21 cellular contexts compared by ENCODE assay signal in the genomic region with DNA sequence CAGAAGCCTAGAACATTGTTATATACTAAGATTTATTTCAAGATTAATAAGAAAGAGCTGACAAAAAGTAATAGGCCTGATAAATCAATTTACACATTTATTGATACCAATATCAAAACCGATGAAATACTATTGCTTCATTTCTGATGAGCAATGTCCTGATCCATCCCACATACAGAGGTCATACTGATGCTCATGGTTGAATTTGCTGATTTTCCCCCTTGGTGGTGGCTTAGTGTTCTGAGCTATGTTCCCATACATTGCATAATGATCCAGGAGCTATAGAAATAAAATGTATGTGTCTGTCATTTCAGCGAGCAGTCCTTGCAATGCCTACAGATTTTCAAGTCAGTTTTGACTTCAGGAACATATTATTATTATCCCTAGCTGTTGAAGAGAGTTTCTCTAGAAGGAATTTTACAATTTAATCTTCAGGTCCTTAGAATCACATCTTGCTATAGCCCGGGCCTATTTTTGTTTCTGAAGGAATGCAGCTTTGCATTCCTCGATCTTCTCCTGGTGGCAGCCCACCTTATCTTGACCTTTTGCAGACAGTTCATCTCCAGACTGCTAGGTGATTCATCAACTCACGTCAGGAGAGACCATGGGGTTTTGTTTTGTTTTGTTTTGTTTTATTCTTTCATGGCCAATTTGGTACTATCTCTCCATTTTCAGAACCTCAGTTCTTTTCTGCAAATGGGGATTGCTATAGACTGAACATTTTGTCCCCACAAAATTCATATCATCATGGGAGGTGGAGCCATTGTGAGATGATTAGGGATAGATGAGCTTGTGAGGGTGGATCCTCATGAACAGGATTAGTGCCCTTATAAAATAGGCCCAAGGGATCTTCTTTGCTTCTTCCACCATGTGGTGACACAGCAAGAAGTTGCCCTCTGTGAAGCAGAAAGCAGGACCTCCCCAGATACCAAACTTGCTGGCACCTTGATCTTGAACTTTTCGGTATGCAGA.
DNase-seq lines count a peak whose midpoint lies in the region; ATAC-seq and TF ChIP-seq lines count a peak whose summit lies in the region.
"Had no signal": no experiment of that assay in that cellular context is flagged by ENCODE, and none has a peak within 500 bp of the region (broad histone marks: within the 10 kb centered on the region; RNA-seq: fewer than 3 reads in every experiment).

No MANE protein-coding gene starts in this region.

- no peaks in the 10 kb centered on the region for H3K9me3 ChIP-seq in SJSA1 (replicated peaks)
- H3K9me3 ChIP-seq: testis had no signal

- H3K36me3 ChIP-seq in SJSA1 = no peaks in the 10 kb centered on the region

- H3K4me1 ChIP-seq in SJSA1 (replicated peaks) = peaks cover 23% of the 10 kb centered on the region
- H3K4me1 ChIP-seq: testis had no signal

- H3K4me3 ChIP-seq in SJSA1 (no peak overlapping the region), fibroblast of the aortic adventitia (ENCODE audit: low read depth, low read length) (no peak overlapping the region), skeletal muscle cell (ENCODE audit: low read depth, low read length) (no peak overlapping the region)
- H3K4me3 ChIP-seq: testis had no signal

- no peak for ATAC-seq in GM21825 (IDR thresholded peaks at IDR 0.05; ENCODE audit: unreplicated experiment)
- ATAC-seq: activated T-helper 17 cell treated with anti-CD3 and anti-CD28 coated beads, Interleukin-2, amount 50 U/mL, for 72 hours; left ventricle myocardium superior; Panc1; stimulated activated memory B cell treated with anti-CD40 and anti-IgM and Interleukin-4, amounts not matched to agents 10 μg/mL and 1 μg/mL and 100 μg/mL, for 72 hours had no signal

- DNase-seq in ELR (ENCODE audit: low read depth) = peak; percentile 19
- DNase-seq in SJSA1 (ENCODE audit: low read depth in 1 of 2, low spot score in 2 of 2) = peak in 1 of 2 experiments; percentile 29
- DNase-seq in fibroblast of the aortic adventitia (ENCODE audit: low read depth) = peak; percentile 28
- peak; percentile 56 for DNase-seq in skeletal muscle cell (ENCODE audit: low read depth)
- no peak for DNase-seq in T-helper 9 cell
- DNase-seq in SK-N-DZ (ENCODE audit: low spot score) = no peak
- DNase-seq in NCI-H128 (lab: John Stamatoyannopoulos, UW; ENCODE audit: unreplicated experiment) = no peak
- DNase-seq: activated naive CD8-positive, alpha-beta T cell treated with anti-CD3 and anti-CD28 coated beads, Interleukin-2, amount 10 ng/mL, durations not matched to agents 7 days and 5 days; COR-L47; GDM1; H9; left ventricle myocardium superior; NCI-H187; NCI-H345; nucleus accumbens; testis had no signal

- H3K27me3 ChIP-seq in SJSA1 (replicated peaks) = no peaks in the 10 kb centered on the region
- H3K27me3 ChIP-seq: testis had no signal

- peak overlapping the region; percentile 47 for H3K27ac ChIP-seq in SJSA1
- H3K27ac ChIP-seq: epithelial cell of prostate, testis had no signal

- no peak for TF ChIP-seq CTCF in fibroblast of the aortic adventitia (IDR thresholded peaks at IDR 0.05; ENCODE audit: insufficient read depth, low read length)

Comparison
In these comparisons a context has a peak if more than half of its experiments do, and no peak if none do; other contexts are left out.
1. DNase-seq: peak in ELR (single experiment), fibroblast of the aortic adventitia (single experiment) and skeletal muscle cell (single experiment); none in T-helper 9 cell (single experiment), SK-N-DZ (single experiment) and NCI-H128 (single experiment).